Comparison of ENCODE assay signal across 22 cellular contexts in genomic region chr6:31915756-31916155, GRCh38. TPM values are rescaled to one million over a fixed set of nuclear protein-coding genes. Genes with fewer than 3 reads are reported as not detected.
DNase-seq lines count a peak whose midpoint lies in the region; ATAC-seq, FAIRE-seq and TF ChIP-seq lines count a peak whose summit lies in the region.
"Had no signal": no experiment of that assay in that cellular context is flagged by ENCODE, and none has a peak within 500 bp of the region (broad histone marks: within the 10 kb centered on the region; RNA-seq: fewer than 3 reads in every experiment).

No MANE protein-coding gene starts in this region.

- CTCF ChIA-PET in mammary epithelial cell (lab: Charles Lee; ENCODE audit: low non-redundant PET) (no interaction called here), MCF 10A (lab: Yijun Ruan, JAX) (no interaction called here), K562 (lab: Yijun Ruan, JAX; ENCODE audit: low intra/inter-chr PET ratio) (no interaction called here)

- dilution Hi-C loops in mammary epithelial cell (cut with HindIII; ENCODE audit: low sequenced_read_pairs): no loop called here

- ATAC-seq in K562 (no peak), body of pancreas (no peak)

- in situ Hi-C loops in mammary epithelial cell (cut with MboI; ENCODE audit: low sequenced_read_pairs in 2 of 2): no loop called here
- in situ Hi-C loops in K562 (cut with MboI): no loop called here

- intact Hi-C loops in mammary epithelial cell (cut with micrococcal nuclease) (no loop called here), MCF 10A (cut with micrococcal nuclease) (no loop called here), K562 (cut with micrococcal nuclease) (loop anchor here (5.0 kb wide), 1 partner anchor 42 kb away; the partner anchor contains the start of genes NELFE and SKIC2), thyroid gland (cut with DNase I) (no loop called here), body of pancreas (cut with DNase I) (no loop called here)

- H3K9me3 Mint-ChIP-seq in MCF 10A (ENCODE audit: unreplicated experiment) (no peaks in the 10 kb centered on the region), mesothelial cell of epicardium (no peaks in the 10 kb centered on the region)
- H3K9me3 Mint-ChIP-seq: CD4-positive, alpha-beta T cell; IgD-negative memory B cell had no signal

- H3K4me1 ChIP-seq in mammary epithelial cell (ENCODE audit: insufficient read depth, low read length) (peaks cover 6% of the 10 kb centered on the region), K562 (replicated peaks in 1 of 2; ENCODE audit: control insufficient read depth in 2 of 2, insufficient read depth in 2 of 2, low read length in 2 of 2) (peaks cover 0 to 8% of the 10 kb centered on the region in 2 experiments; a peak in 1 of 5 replicates), thyroid gland (no peaks in the 10 kb centered on the region), body of pancreas (no peaks in the 10 kb centered on the region)

- H2AFZ ChIP-seq in mammary epithelial cell (ENCODE audit: low read depth, low read length): peak overlapping the region; percentile 9
- H2AFZ ChIP-seq in K562 (ENCODE audit: low read depth, low read length): peak overlapping the region; percentile 35

- H3K36me3 ChIP-seq in mammary epithelial cell (ENCODE audit: insufficient read depth, low read length): no peaks in the 10 kb centered on the region
- no peaks in the 10 kb centered on the region for H3K36me3 ChIP-seq in K562 (ENCODE audit: control insufficient read depth, insufficient read depth, low read length)
- no peaks in the 10 kb centered on the region for H3K36me3 ChIP-seq in thyroid gland
- H3K36me3 ChIP-seq in body of pancreas (replicated peaks in 1 of 2; ENCODE audit: insufficient read depth in 1 of 2, low read depth in 2 of 2): no peaks in the 10 kb centered on the region

- H3K27ac ChIP-seq in mammary epithelial cell (ENCODE audit: insufficient read depth, low read depth, low read length) (no peak overlapping the region), K562 (ENCODE audit: extremely low read depth, low read depth, low read length) (no peak overlapping the region), thyroid gland (no peak overlapping the region), body of pancreas (no peak overlapping the region)
- H3K27ac ChIP-seq: 22Rv1, A549, C4-2B, HL-60 had no signal

- DNase-seq in mammary epithelial cell: no peak
- DNase-seq in MCF 10A (ENCODE audit: unreplicated experiment): no peak
- DNase-seq in K562 (ENCODE audit: extremely low read depth in 1 of 4, low spot score in 3 of 4): no peak
- no peak for DNase-seq in mesothelial cell of epicardium (ENCODE audit: low spot score in 2 of 2, unreplicated experiment in 2 of 2)
- no peak for DNase-seq in thyroid gland
- no peak for DNase-seq in NCI-H2196 (lab: John Stamatoyannopoulos, UW; ENCODE audit: unreplicated experiment)
- no peak for DNase-seq in body of pancreas
- DNase-seq: AML-193; Caco-2; CD4-positive, alpha-beta T cell; GDM1; GOT3; H7 had no signal

- no peak for TF ChIP-seq CTCF in mammary epithelial cell (conservative IDR thresholded peaks at IDR 0.05 in 1 of 2, IDR thresholded peaks at IDR 0.05 in 1 of 2; ENCODE audit: extremely low read depth in 1 of 2, insufficient read depth in 1 of 2, low read depth in 1 of 2, low read length in 2 of 2)
- TF ChIP-seq CTCF in MCF 10A (IDR thresholded peaks at IDR 0.05; ENCODE audit: unreplicated experiment): no peak
- no peak for TF ChIP-seq CTCF in K562 (IDR thresholded peaks at IDR 0.05 in 2 of 3, conservative IDR thresholded peaks at IDR 0.05 in 1 of 3; ENCODE audit: insufficient read depth in 2 of 3, low read depth in 1 of 3, low read length in 3 of 3)
- TF ChIP-seq CTCF in mesothelial cell of epicardium (IDR thresholded peaks at IDR 0.05; ENCODE audit: unreplicated experiment): no peak
- no peak for TF ChIP-seq CTCF in thyroid gland (IDR thresholded peaks at IDR 0.05)
- TF ChIP-seq CTCF in body of pancreas (IDR thresholded peaks at IDR 0.05): no peak

- no peak for TF ChIP-seq RAD21 in K562 (CRISPR knock-in tag; conservative IDR thresholded peaks at IDR 0.05 in 1 of 2, IDR thresholded peaks at IDR 0.05 in 1 of 2)

- H3K79me2 ChIP-seq in mammary epithelial cell (ENCODE audit: insufficient read depth, low read length) (no peaks in the 10 kb centered on the region), K562 (ENCODE audit: control insufficient read depth, insufficient read depth, low read length) (no peaks in the 10 kb centered on the region)

- no peak overlapping the region for H3K4me2 ChIP-seq in mammary epithelial cell (ENCODE audit: insufficient read depth, low read depth, low read length)
- H3K4me2 ChIP-seq in K562 (ENCODE audit: insufficient read depth, low read length): no peak overlapping the region
- H3K4me2 ChIP-seq: A549 had no signal

- H3K9me1 ChIP-seq in K562 (ENCODE audit: control insufficient read depth, insufficient read depth, low read length): no peaks in the 10 kb centered on the region

- no peak overlapping the region for H3K27ac Mint-ChIP-seq in MCF 10A (ENCODE audit: low read depth, unreplicated experiment)
- H3K27ac Mint-ChIP-seq in mesothelial cell of epicardium: peak overlapping the region; percentile 1
- H3K27ac Mint-ChIP-seq: CD4-positive, alpha-beta T cell had no signal

- H3K36me3 Mint-ChIP-seq in MCF 10A (ENCODE audit: insufficient read depth, unreplicated experiment): no peaks in the 10 kb centered on the region
- no peaks in the 10 kb centered on the region for H3K36me3 Mint-ChIP-seq in mesothelial cell of epicardium

- H3K27me3 Mint-ChIP-seq in MCF 10A (ENCODE audit: insufficient read depth, unreplicated experiment) (no peaks in the 10 kb centered on the region), mesothelial cell of epicardium (ENCODE audit: low read depth) (no peaks in the 10 kb centered on the region)
- H3K27me3 Mint-ChIP-seq: CD4-positive, alpha-beta T cell had no signal

- no peak for TF ChIP-seq EP300 in K562 (IDR thresholded peaks at IDR 0.05; ENCODE audit: low read length)

- H3K9me3 ChIP-seq in mammary epithelial cell (replicated peaks; ENCODE audit: insufficient read depth, low read length): no peaks in the 10 kb centered on the region
- H3K9me3 ChIP-seq in K562 (replicated peaks; ENCODE audit: control insufficient read depth, insufficient read depth, low read depth, low read length): no peaks in the 10 kb centered on the region
- no peaks in the 10 kb centered on the region for H3K9me3 ChIP-seq in thyroid gland
- no peaks in the 10 kb centered on the region for H3K9me3 ChIP-seq in body of pancreas
- H3K9me3 ChIP-seq: A549, Caco-2 had no signal

- H3K4me1 Mint-ChIP-seq in MCF 10A (ENCODE audit: insufficient read depth, unreplicated experiment) (peaks cover 6% of the 10 kb centered on the region), mesothelial cell of epicardium (peaks cover 8% of the 10 kb centered on the region)

- H3K27me3 ChIP-seq in mammary epithelial cell (ENCODE audit: insufficient read depth, low read length) (no peaks in the 10 kb centered on the region), K562 (ENCODE audit: control insufficient read depth in 2 of 2, insufficient read depth in 2 of 2, low read length in 2 of 2) (no peaks in the 10 kb centered on the region), thyroid gland (no peaks in the 10 kb centered on the region), body of pancreas (no peaks in the 10 kb centered on the region)

- H3K4me3 Mint-ChIP-seq in MCF 10A (ENCODE audit: unreplicated experiment) (no peak overlapping the region), mesothelial cell of epicardium (no peak overlapping the region)
- H3K4me3 Mint-ChIP-seq: CD4-positive, alpha-beta T cell; IgD-negative memory B cell had no signal

- H3K4me3 ChIP-seq in mammary epithelial cell (replicated peaks in 1 of 3; ENCODE audit: insufficient read depth in 1 of 3, low read depth in 2 of 3, low read length in 3 of 3) (no peak overlapping the region), K562 (no peak overlapping the region), thyroid gland (replicated peaks in 1 of 3) (no peak overlapping the region), body of pancreas (no peak overlapping the region)
- H3K4me3 ChIP-seq: A549 had no signal

- TF ChIP-seq POLR2A in K562 (conservative IDR thresholded peaks at IDR 0.05): no peak
- no peak for TF ChIP-seq POLR2A in thyroid gland (IDR thresholded peaks at IDR 0.05)
- TF ChIP-seq POLR2A in body of pancreas (IDR thresholded peaks at IDR 0.05): no peak

- H4K20me1 ChIP-seq in mammary epithelial cell (ENCODE audit: insufficient read depth, low read length) (no peaks in the 10 kb centered on the region), K562 (replicated peaks; ENCODE audit: control insufficient read depth, insufficient read depth, low read length) (no peaks in the 10 kb centered on the region)

- BruUV-seq in mammary epithelial cell (replicated peaks; lab: Mats Ljungman, UMichigan): no TSS peak
- no TSS peak for BruUV-seq in MCF 10A (replicated peaks; lab: Mats Ljungman, UMichigan)
- no TSS peak for BruUV-seq in K562 (replicated peaks; lab: Mats Ljungman, UMichigan)

- POLR2A ChIA-PET in MCF 10A (lab: Yijun Ruan, JAX) (interaction anchor here (0.8 to 1.2 kb wide), 2 partner anchors 30 to 163 kb away, joined by 4 to 6 read pairs; partner anchors contain the start of gene CFB), K562 (lab: Yijun Ruan, JAX) (no interaction called here)

- H3K9ac ChIP-seq in mammary epithelial cell (ENCODE audit: insufficient read depth, low read length): no peak overlapping the region
- H3K9ac ChIP-seq in K562 (ENCODE audit: insufficient read depth in 1 of 2, low read depth in 2 of 2, low read length in 2 of 2): no peak overlapping the region

- WGBS in mammary epithelial cell (ENCODE audit: low coverage, missing lambda C conversion rate): 37% methylated on average over 6 of the region's 6 CpGs
- 44% methylated on average over 6 of the region's 6 CpGs for WGBS in K562 (ENCODE audit: insufficient coverage, low coverage, missing lambda C conversion rate)
- 77% methylated on average over 6 of the region's 6 CpGs for WGBS in thyroid gland, 2 donors
- 62 to 68% methylated on average over 6 of the region's 6 CpGs for WGBS in body of pancreas, 2 donors

- no peak for FAIRE-seq in K562 (lab: Jason Lieb, UNC)
- FAIRE-seq: A549, D721Med, GM12892, GM18507 had no signal

RNA-seq across cellular contexts. Expression of gene C2, which starts 11.8 kb away (rescaled TPM):
- under 1 TPM; 0.45 to 0.50 TPM for total RNA-seq in mammary epithelial cell
- not detected for polyA plus RNA-seq in mammary epithelial cell
- not detected for polyA minus RNA-seq in mammary epithelial cell
- total RNA-seq in MCF 10A (2022): not detected in 2 replicates
- total RNA-seq in K562 (2011; cell fraction: chromatin; rRNA removed; ENCODE audit: low replicate concordance): 0.81 and 1.5 TPM in 2 replicates
- total RNA-seq in K562 (2011; cell fraction: nucleolus; rRNA removed): 0.66 and 1.5 TPM in 2 replicates
- total RNA-seq in K562 (2011; cell fraction: nucleoplasm; rRNA removed): 0.66 and 0.84 TPM in 2 replicates
- 0.05 and 0.20 TPM in 2 replicates for total RNA-seq in K562 (2014; rRNA removed)
- total RNA-seq in K562 (2014; rRNA removed; fragmentation: Illumina TruSeq; extraction: Trizol): 0.40 TPM in 1 of 2 replicates, not detected in the other
- total RNA-seq in K562 (2015; rRNA removed; fragmentation: Illumina TruSeq; extraction: Trizol): 0.58 and 0.72 TPM in 2 replicates
- 1.1 and 1.2 TPM in 2 replicates for total RNA-seq in K562 (2021)
- polyA plus RNA-seq in K562 (2011; rRNA removed): 0.38 and 0.47 TPM in 2 replicates
- 0.34 and 0.53 TPM in 2 replicates for polyA plus RNA-seq in K562 (2011; cell fraction: cytosol; rRNA removed)
- 0.46 and 0.76 TPM in 2 replicates for polyA plus RNA-seq in K562 (2011; cell fraction: nucleus; rRNA removed)
- polyA plus RNA-seq in K562 (2012): 0.44 and 4.6 TPM in 2 replicates
- 0.36 and 0.40 TPM in 2 replicates for polyA plus RNA-seq in K562 (2014; fragmentation: Illumina TruSeq; extraction: Trizol)
- under 1 TPM in 1 of 2 experiments, not detected in 1; 0.27 TPM for polyA plus RNA-seq in K562 (2014; fragmentation: Nextera tagmentation; extraction: Ambion mirVana)
- polyA plus RNA-seq in K562 (2014; rRNA removed): 0.11 and 0.28 TPM in 2 replicates
- polyA minus RNA-seq in K562 (2011; rRNA and poly(A)+ RNA removed): 0.14 and 0.15 TPM in 2 replicates
- 1.2 TPM in 1 of 2 replicates, not detected in the other for polyA minus RNA-seq in K562 (2011; cell fraction: cytosol; rRNA and poly(A)+ RNA removed)
- polyA minus RNA-seq in K562 (2011; cell fraction: nucleus; rRNA and poly(A)+ RNA removed): 0.13 and 0.44 TPM in 2 replicates
- 1.6 to 2.9 TPM (median 2.7 TPM) in 3 replicates for total RNA-seq in mesothelial cell of epicardium
- total RNA-seq in thyroid gland: 1 to 10 TPM; 2.5 to 6.2 (median 4.4) TPM
- 1 to 10 TPM; 1.3 TPM for total RNA-seq in body of pancreas
- polyA plus RNA-seq: IgD-negative memory B cell had no signal

RNA-seq across cellular contexts. Expression of gene ZBTB12, which starts 13.9 kb away (rescaled TPM):
- total RNA-seq in mammary epithelial cell (1 to 10 TPM in 1 of 2 donors, under 1 TPM in 1; 0.33 to 2.7 TPM), MCF 10A (2022) (3.6 and 4.0 TPM in 2 replicates), K562 (2014; rRNA removed) (4.6 and 9.6 TPM in 2 replicates), K562 (2014; rRNA removed; fragmentation: Illumina TruSeq; extraction: Trizol) (1.4 and 1.9 TPM in 2 replicates), K562 (2015; rRNA removed; fragmentation: Illumina TruSeq; extraction: Trizol) (6.3 and 7.0 TPM in 2 replicates), K562 (2021) (9.9 and 12.4 TPM in 2 replicates), mesothelial cell of epicardium (35.3 to 37.1 TPM (median 35.9 TPM) in 3 replicates), thyroid gland (1 to 10 TPM in 3 of 4 donors, under 1 TPM in 1; 0.94 to 2.9 (median 1.5) TPM), body of pancreas (1 to 10 TPM in 1 of 2 donors, not detected in 1; 2.1 TPM)
- polyA plus RNA-seq in mammary epithelial cell (0.95 TPM), K562 (2011; rRNA removed) (2.6 and 4.1 TPM in 2 replicates), K562 (2014; fragmentation: Illumina TruSeq; extraction: Trizol) (7.0 and 12.4 TPM in 2 replicates), K562 (2014; fragmentation: Nextera tagmentation; extraction: Ambion mirVana) (under 1 TPM in 1 of 2 experiments, not detected in 1; 0.03 TPM), K562 (2014; rRNA removed) (9.1 and 10.4 TPM in 2 replicates)
- polyA minus RNA-seq in mammary epithelial cell: 0.93 TPM
- 2.2 and 5.9 TPM in 2 replicates for total RNA-seq in K562 (2011; cell fraction: chromatin; rRNA removed; ENCODE audit: low replicate concordance)
- total RNA-seq in K562 (2011; cell fraction: nucleolus; rRNA removed): 6.8 and 7.0 TPM in 2 replicates
- 2.7 and 2.9 TPM in 2 replicates for total RNA-seq in K562 (2011; cell fraction: nucleoplasm; rRNA removed)
- polyA plus RNA-seq in K562 (2011; cell fraction: cytosol; rRNA removed): 4.1 and 8.1 TPM in 2 replicates
- 3.8 and 4.9 TPM in 2 replicates for polyA plus RNA-seq in K562 (2011; cell fraction: nucleus; rRNA removed)
- 15.0 and 15.4 TPM in 2 replicates for polyA plus RNA-seq in K562 (2012)
- 2.7 and 3.1 TPM in 2 replicates for polyA minus RNA-seq in K562 (2011; rRNA and poly(A)+ RNA removed)
- polyA minus RNA-seq in K562 (2011; cell fraction: cytosol; rRNA and poly(A)+ RNA removed): 6.1 and 6.5 TPM in 2 replicates
- polyA minus RNA-seq in K562 (2011; cell fraction: nucleus; rRNA and poly(A)+ RNA removed): 5.0 and 8.6 TPM in 2 replicates
- polyA plus RNA-seq: IgD-negative memory B cell had no signal

RNA-seq across cellular contexts. Expression of gene EHMT2, which starts 18.3 kb away (rescaled TPM):
- total RNA-seq in mammary epithelial cell (10 to 100 TPM; 26.2 to 28.7 TPM), MCF 10A (2022) (20.2 and 21.8 TPM in 2 replicates), K562 (2014; rRNA removed) (42.0 and 61.8 TPM in 2 replicates), K562 (2014; rRNA removed; fragmentation: Illumina TruSeq; extraction: Trizol) (16.5 and 24.5 TPM in 2 replicates), K562 (2015; rRNA removed; fragmentation: Illumina TruSeq; extraction: Trizol) (38.5 and 42.9 TPM in 2 replicates), K562 (2021) (61.7 and 63.8 TPM in 2 replicates), mesothelial cell of epicardium (127 to 135 TPM (median 129 TPM) in 3 replicates), thyroid gland (10 to 100 TPM; 26.9 to 47.7 (median 38.7) TPM), body of pancreas (10 to 100 TPM; 35.8 to 87.7 TPM)
- polyA plus RNA-seq in mammary epithelial cell (33.6 TPM), K562 (2011; rRNA removed) (29.1 and 49.4 TPM in 2 replicates), K562 (2014; fragmentation: Illumina TruSeq; extraction: Trizol) (56.5 and 61.4 TPM in 2 replicates), K562 (2014; fragmentation: Nextera tagmentation; extraction: Ambion mirVana) (1 to 10 TPM; 2.1 to 4.1 TPM), K562 (2014; rRNA removed) (41.2 and 44.9 TPM in 2 replicates)
- polyA minus RNA-seq in mammary epithelial cell: 95.7 TPM
- total RNA-seq in K562 (2011; cell fraction: chromatin; rRNA removed; ENCODE audit: low replicate concordance): 69.0 and 119 TPM in 2 replicates
- total RNA-seq in K562 (2011; cell fraction: nucleolus; rRNA removed): 74.9 and 75.4 TPM in 2 replicates
- 62.5 and 71.7 TPM in 2 replicates for total RNA-seq in K562 (2011; cell fraction: nucleoplasm; rRNA removed)
- 39.1 and 46.6 TPM in 2 replicates for polyA plus RNA-seq in K562 (2011; cell fraction: cytosol; rRNA removed)
- polyA plus RNA-seq in K562 (2011; cell fraction: nucleus; rRNA removed): 121 and 148 TPM in 2 replicates
- 70.5 and 80.9 TPM in 2 replicates for polyA plus RNA-seq in K562 (2012)
- 31.6 and 42.3 TPM in 2 replicates for polyA minus RNA-seq in K562 (2011; rRNA and poly(A)+ RNA removed)
- polyA minus RNA-seq in K562 (2011; cell fraction: cytosol; rRNA and poly(A)+ RNA removed): 38.8 and 54.2 TPM in 2 replicates
- polyA minus RNA-seq in K562 (2011; cell fraction: nucleus; rRNA and poly(A)+ RNA removed): 16.0 and 25.3 TPM in 2 replicates

RNA-seq across cellular contexts. Expression of gene CFB, which starts 30.1 kb away (rescaled TPM):
- total RNA-seq in mammary epithelial cell (1 to 10 TPM; 1.7 to 7.9 TPM), MCF 10A (2022) (24.5 and 24.6 TPM in 2 replicates), K562 (2014; rRNA removed) (not detected in 2 replicates), K562 (2014; rRNA removed; fragmentation: Illumina TruSeq; extraction: Trizol) (not detected in 2 replicates), K562 (2015; rRNA removed; fragmentation: Illumina TruSeq; extraction: Trizol) (0.22 TPM in 1 of 2 replicates, not detected in the other), K562 (2021) (0.91 and 1.1 TPM in 2 replicates), mesothelial cell of epicardium (1.4 to 2.4 TPM (median 1.8 TPM) in 3 replicates), thyroid gland (10 to 100 TPM; 10.5 to 36.7 (median 16.4) TPM), body of pancreas (10 to 100 TPM; 21.0 to 33.9 TPM)
- polyA plus RNA-seq in mammary epithelial cell (2.0 TPM), K562 (2011; rRNA removed) (0.20 and 0.21 TPM in 2 replicates), K562 (2014; fragmentation: Illumina TruSeq; extraction: Trizol) (0.17 TPM in 1 of 2 replicates, not detected in the other), K562 (2014; fragmentation: Nextera tagmentation; extraction: Ambion mirVana) (under 1 TPM; 0.08 to 0.38 TPM), K562 (2014; rRNA removed) (0.16 TPM in 1 of 2 replicates, not detected in the other)
- 36.6 TPM for polyA minus RNA-seq in mammary epithelial cell
- total RNA-seq in K562 (2011; cell fraction: chromatin; rRNA removed; ENCODE audit: low replicate concordance): 0.88 and 2.0 TPM in 2 replicates
- 1.2 and 1.4 TPM in 2 replicates for total RNA-seq in K562 (2011; cell fraction: nucleolus; rRNA removed)
- total RNA-seq in K562 (2011; cell fraction: nucleoplasm; rRNA removed): 0.95 TPM in 1 of 2 replicates, not detected in the other
- polyA plus RNA-seq in K562 (2011; cell fraction: cytosol; rRNA removed): not detected in 2 replicates
- polyA plus RNA-seq in K562 (2011; cell fraction: nucleus; rRNA removed): 0.88 and 2.2 TPM in 2 replicates
- 0.69 and 1.1 TPM in 2 replicates for polyA plus RNA-seq in K562 (2012)
- not detected in 2 replicates for polyA minus RNA-seq in K562 (2011; rRNA and poly(A)+ RNA removed)
- 0.48 and 4.1 TPM in 2 replicates for polyA minus RNA-seq in K562 (2011; cell fraction: cytosol; rRNA and poly(A)+ RNA removed)
- 0.67 TPM in 1 of 2 replicates, not detected in the other for polyA minus RNA-seq in K562 (2011; cell fraction: nucleus; rRNA and poly(A)+ RNA removed)
- total RNA-seq: H7, HT1080 had no signal
- polyA plus RNA-seq: IgD-negative memory B cell had no signal

RNA-seq across cellular contexts. Expression of gene SLC44A4, which starts 37.0 kb away (rescaled TPM):
- not detected for total RNA-seq in mammary epithelial cell
- polyA plus RNA-seq in mammary epithelial cell: not detected
- polyA minus RNA-seq in mammary epithelial cell: not detected
- not detected in 2 replicates for total RNA-seq in MCF 10A (2022)
- 13.6 and 22.5 TPM in 2 replicates for total RNA-seq in K562 (2011; cell fraction: chromatin; rRNA removed; ENCODE audit: low replicate concordance)
- 16.0 and 16.6 TPM in 2 replicates for total RNA-seq in K562 (2011; cell fraction: nucleolus; rRNA removed)
- 10.0 and 15.2 TPM in 2 replicates for total RNA-seq in K562 (2011; cell fraction: nucleoplasm; rRNA removed)
- 7.9 and 9.8 TPM in 2 replicates for total RNA-seq in K562 (2014; rRNA removed)
- 7.3 and 10.3 TPM in 2 replicates for total RNA-seq in K562 (2014; rRNA removed; fragmentation: Illumina TruSeq; extraction: Trizol)
- 9.2 and 11.2 TPM in 2 replicates for total RNA-seq in K562 (2015; rRNA removed; fragmentation: Illumina TruSeq; extraction: Trizol)
- 13.6 and 18.6 TPM in 2 replicates for total RNA-seq in K562 (2021)
- 11.2 and 13.0 TPM in 2 replicates for polyA plus RNA-seq in K562 (2011; rRNA removed)
- 9.9 and 10.0 TPM in 2 replicates for polyA plus RNA-seq in K562 (2011; cell fraction: cytosol; rRNA removed)
- 15.2 and 17.2 TPM in 2 replicates for polyA plus RNA-seq in K562 (2011; cell fraction: nucleus; rRNA removed)
- polyA plus RNA-seq in K562 (2012): 10.3 and 17.3 TPM in 2 replicates
- 12.1 and 13.0 TPM in 2 replicates for polyA plus RNA-seq in K562 (2014; fragmentation: Illumina TruSeq; extraction: Trizol)
- polyA plus RNA-seq in K562 (2014; fragmentation: Nextera tagmentation; extraction: Ambion mirVana): 10 to 100 TPM in 1 of 2 experiments, 1 to 10 TPM in 1; 9.0 to 12.8 TPM
- 13.6 TPM in 2 replicates for polyA plus RNA-seq in K562 (2014; rRNA removed)
- polyA minus RNA-seq in K562 (2011; rRNA and poly(A)+ RNA removed): 2.9 and 3.4 TPM in 2 replicates
- polyA minus RNA-seq in K562 (2011; cell fraction: cytosol; rRNA and poly(A)+ RNA removed): 1.4 and 4.3 TPM in 2 replicates
- polyA minus RNA-seq in K562 (2011; cell fraction: nucleus; rRNA and poly(A)+ RNA removed): 4.2 and 5.8 TPM in 2 replicates
- total RNA-seq in mesothelial cell of epicardium: 0.40 to 0.94 TPM (median 0.66 TPM) in 3 replicates
- total RNA-seq in thyroid gland: 10 to 100 TPM in 2 of 4 donors, 1 to 10 TPM in 2; 1.6 to 16.2 (median 7.7) TPM
- total RNA-seq in body of pancreas: 10 to 100 TPM in 1 of 2 donors, 1 to 10 TPM in 1; 7.3 to 19.2 TPM
- polyA plus RNA-seq: IgD-negative memory B cell had no signal
